40 cellular contexts compared by ENCODE assay signal in genomic region chr5:150243590-150243989, GRCh38. TPM values are rescaled to one million over a fixed set of nuclear protein-coding genes. Genes with fewer than 3 reads are reported as not detected.
"Had no signal": no experiment of that assay in that cellular context is flagged by ENCODE, and none has a peak within 500 bp of the region (broad histone marks: within the 10 kb centered on the region; RNA-seq: fewer than 3 reads in every experiment).

No MANE protein-coding gene starts in this region.

- H3K9me3 Mint-ChIP-seq: activated CD4-positive, alpha-beta T cell treated with anti-CD3 and anti-CD28 coated beads, Interleukin-2, amount 10 ng/mL, durations not matched to agents 7 days and 5 days; activated naive CD4-positive, alpha-beta T cell treated with anti-CD3 and anti-CD28 coated beads, Interleukin-2, amount 50 U/mL, for 24 hours; activated naive CD8-positive, alpha-beta T cell treated with anti-CD3 and anti-CD28 coated beads, Interleukin-2, amount 10 ng/mL, durations not matched to agents 7 days and 5 days; activated T-cell treated with anti-CD3 and anti-CD28 coated beads, Interleukin-2, amount 50 U/mL, for 24 hours; activated T-helper 2 cell treated with anti-CD3 and anti-CD28 coated beads, Interferon-gamma antibody, Interleukin-2, Interleukin-4, amounts not matched to agents 10 μg/mL and 5 μg/mL and 100 μg/mL, durations not matched to agents 14 hours and 24 hours and 36 hours; T-helper 1 cell treated with Interleukin-12 subunit alpha and Interleukin-12 subunit beta and Interleukin-4 antibody, amounts not matched to agents 30 μg/mL and 1 μg/mL, for 36 hours; T-helper 2 cell treated with Interferon-gamma antibody and Interleukin-4, amounts not matched to agents 5 μg/mL and 100 μg/mL, for 36 hours; WTC11 had no signal

- H3K27ac ChIP-seq: body of pancreas, breast epithelium, KMS-11, SJCRH30, SK-N-MC had no signal

- H3K4me1 ChIP-seq: body of pancreas, breast epithelium had no signal

- H3K4me2 ChIP-seq: KMS-11 had no signal

- ATAC-seq: activated CD4-positive, alpha-beta T cell treated with anti-CD3 and anti-CD28 coated beads for 36 hours; activated CD4-positive, CD25-positive, alpha-beta regulatory T cell treated with anti-CD3 and anti-CD28 coated beads, Interleukin-2, amount 50 U/mL, for 24 hours; activated CD8-positive, alpha-beta T cell treated with anti-CD3 and anti-CD28 coated beads, Interleukin-2, amount 10 ng/mL, durations not matched to agents 7 days and 5 days; body of pancreas; Panc1; WTC11 had no signal

- H3K27me3 ChIP-seq: body of pancreas, breast epithelium had no signal

- H3K4me3 ChIP-seq: body of pancreas, breast epithelium, SJCRH30, SK-N-MC had no signal

- DNase-seq: activated CD4-positive, alpha-beta T cell treated with anti-CD3 and anti-CD28 coated beads for 36 hours; activated CD4-positive, alpha-beta T cell treated with anti-CD3 and anti-CD28 coated beads, Interleukin-2, amount 10 ng/mL, durations not matched to agents 7 days and 5 days; activated CD4-positive, alpha-beta T cell treated with anti-CD3 and anti-CD28 coated beads, Interleukin-2, amount 50 U/mL, for 48 hours; activated CD8-positive, alpha-beta T cell treated with anti-CD3 and anti-CD28 coated beads, Interleukin-2, amount 10 ng/mL, durations not matched to agents 7 days and 5 days; activated gamma-delta T cell; activated naive CD4-positive, alpha-beta T cell treated with Interleukin-2 at 50 U/mL for 16 hours; activated naive CD8-positive, alpha-beta T cell treated with anti-CD3 and anti-CD28 coated beads, Interleukin-2, amount 10 ng/mL, durations not matched to agents 7 days and 5 days; activated T-cell treated with anti-CD3 and anti-CD28 coated beads, Interleukin-2, amount 50 U/mL, for 24 hours; amygdala; body of pancreas; caudate nucleus; cerebellar nuclear complex; MM.1S; NCI-H1092 treated with DMSO at 0.1 percent for 48 hours; NCI-H1417; NCI-H146; NCI-H187; NCI-H2081; NCI-H2171 treated with DMSO at 0.1 percent for 48 hours; NCI-H2227 treated with DMSO at 0.1 percent for 48 hours; NCI-H446; NCI-H510A treated with DMSO at 0.1 percent for 48 hours; NCI-H526 treated with DMSO at 0.1 percent for 48 hours; NCI-H774; SHP77; SJCRH30 had no signal

- H3K27me3 Mint-ChIP-seq: activated CD4-positive, alpha-beta T cell treated with anti-CD3 and anti-CD28 coated beads for 36 hours; activated CD4-positive, alpha-beta T cell treated with anti-CD3 and anti-CD28 coated beads, Interleukin-2, amount 10 ng/mL, durations not matched to agents 7 days and 5 days; activated naive CD4-positive, alpha-beta T cell treated with anti-CD3 and anti-CD28 coated beads, Interleukin-2, amount 50 U/mL, for 24 hours; activated T-cell treated with anti-CD3 and anti-CD28 coated beads, Interleukin-2, amount 50 U/mL, for 24 hours had no signal

- H3K27ac Mint-ChIP-seq: activated CD4-positive, alpha-beta T cell treated with anti-CD3 and anti-CD28 coated beads for 36 hours; activated CD4-positive, alpha-beta T cell treated with anti-CD3 and anti-CD28 coated beads, Interleukin-2, amount 10 ng/mL, durations not matched to agents 7 days and 5 days; activated CD8-positive, alpha-beta T cell treated with anti-CD3 and anti-CD28 coated beads, Interleukin-2, amount 10 ng/mL, durations not matched to agents 7 days and 5 days; activated naive CD4-positive, alpha-beta T cell treated with anti-CD3 and anti-CD28 coated beads, Interleukin-2, amount 50 U/mL, for 24 hours; activated naive CD8-positive, alpha-beta T cell treated with anti-CD3 and anti-CD28 coated beads, Interleukin-2, amount 10 ng/mL, durations not matched to agents 7 days and 5 days; activated T-cell treated with anti-CD3 and anti-CD28 coated beads, Interleukin-2, amount 50 U/mL, for 24 hours; activated T-helper 2 cell treated with anti-CD3 and anti-CD28 coated beads, Interferon-gamma antibody, Interleukin-2, Interleukin-4, amounts not matched to agents 10 μg/mL and 5 μg/mL and 100 μg/mL, durations not matched to agents 14 hours and 24 hours and 36 hours; T-helper 1 cell treated with Interleukin-12 subunit alpha and Interleukin-12 subunit beta and Interleukin-4 antibody, amounts not matched to agents 30 μg/mL and 1 μg/mL, for 36 hours; WTC11 had no signal

- H3K9me3 ChIP-seq: body of pancreas, breast epithelium had no signal

- H3K36me3 Mint-ChIP-seq: activated naive CD4-positive, alpha-beta T cell treated with anti-CD3 and anti-CD28 coated beads, Interleukin-2, amount 50 U/mL, for 24 hours; activated naive CD8-positive, alpha-beta T cell treated with anti-CD3 and anti-CD28 coated beads, Interleukin-2, amount 10 ng/mL, durations not matched to agents 7 days and 5 days; WTC11 had no signal

- H3K4me3 Mint-ChIP-seq: activated CD4-positive, alpha-beta T cell treated with anti-CD3 and anti-CD28 coated beads for 36 hours; activated CD4-positive, alpha-beta T cell treated with anti-CD3 and anti-CD28 coated beads, Interleukin-2, amount 10 ng/mL, durations not matched to agents 7 days and 5 days; activated CD8-positive, alpha-beta T cell treated with anti-CD3 and anti-CD28 coated beads, Interleukin-2, amount 10 ng/mL, durations not matched to agents 7 days and 5 days; activated naive CD4-positive, alpha-beta T cell treated with anti-CD3 and anti-CD28 coated beads, Interleukin-2, amount 50 U/mL, for 24 hours; activated naive CD8-positive, alpha-beta T cell treated with anti-CD3 and anti-CD28 coated beads, Interleukin-2, amount 10 ng/mL, durations not matched to agents 7 days and 5 days; activated T-cell treated with anti-CD3 and anti-CD28 coated beads, Interleukin-2, amount 50 U/mL, for 24 hours; T-helper 1 cell treated with Interleukin-12 subunit alpha and Interleukin-12 subunit beta and Interleukin-4 antibody, amounts not matched to agents 30 μg/mL and 1 μg/mL, for 36 hours; T-helper 2 cell treated with Interferon-gamma antibody and Interleukin-4, amounts not matched to agents 5 μg/mL and 100 μg/mL, for 36 hours; WTC11 had no signal

- H3K4me1 Mint-ChIP-seq: activated CD4-positive, alpha-beta T cell treated with anti-CD3 and anti-CD28 coated beads for 36 hours; activated CD4-positive, alpha-beta T cell treated with anti-CD3 and anti-CD28 coated beads, Interleukin-2, amount 10 ng/mL, durations not matched to agents 7 days and 5 days; activated naive CD4-positive, alpha-beta T cell treated with anti-CD3 and anti-CD28 coated beads, Interleukin-2, amount 50 U/mL, for 24 hours; activated naive CD8-positive, alpha-beta T cell treated with anti-CD3 and anti-CD28 coated beads, Interleukin-2, amount 10 ng/mL, durations not matched to agents 7 days and 5 days; WTC11 had no signal

- H3K36me3 ChIP-seq: breast epithelium, SJCRH30 had no signal

- H3K9ac ChIP-seq: KMS-11 had no signal

RNA-seq across cellular contexts. Expression of gene CAMK2A, which starts 46.0 kb away (rescaled TPM):
- total RNA-seq: activated CD4-positive, alpha-beta T cell treated with anti-CD3 and anti-CD28 coated beads for 36 hours; activated CD4-positive, alpha-beta T cell treated with anti-CD3 and anti-CD28 coated beads, Interleukin-2, amount 10 ng/mL, durations not matched to agents 7 days and 5 days; activated CD8-positive, alpha-beta T cell treated with anti-CD3 and anti-CD28 coated beads, Interleukin-2, amount 10 ng/mL, durations not matched to agents 7 days and 5 days; activated naive CD8-positive, alpha-beta T cell treated with anti-CD3 and anti-CD28 coated beads, Interleukin-2, amount 10 ng/mL, durations not matched to agents 7 days and 5 days; activated T-helper 2 cell treated with anti-CD3 and anti-CD28 coated beads, Interferon-gamma antibody, Interleukin-2, Interleukin-4, amounts not matched to agents 10 μg/mL and 5 μg/mL and 100 μg/mL, durations not matched to agents 14 hours and 24 hours and 36 hours had no signal

RNA-seq across cellular contexts. Expression of gene SLC6A7, which starts 53.7 kb away (rescaled TPM):
- total RNA-seq: activated CD4-positive, alpha-beta T cell treated with anti-CD3 and anti-CD28 coated beads for 36 hours; activated CD4-positive, alpha-beta T cell treated with anti-CD3 and anti-CD28 coated beads, Interleukin-2, amount 10 ng/mL, durations not matched to agents 7 days and 5 days; activated CD8-positive, alpha-beta T cell treated with anti-CD3 and anti-CD28 coated beads, Interleukin-2, amount 10 ng/mL, durations not matched to agents 7 days and 5 days; activated naive CD8-positive, alpha-beta T cell treated with anti-CD3 and anti-CD28 coated beads, Interleukin-2, amount 10 ng/mL, durations not matched to agents 7 days and 5 days; activated T-helper 2 cell treated with anti-CD3 and anti-CD28 coated beads, Interferon-gamma antibody, Interleukin-2, Interleukin-4, amounts not matched to agents 10 μg/mL and 5 μg/mL and 100 μg/mL, durations not matched to agents 14 hours and 24 hours and 36 hours; astrocyte; body of pancreas; LHCN-M2; RPMI7951; SJCRH30 had no signal
- polyA plus RNA-seq: adipose tissue had no signal

RNA-seq across cellular contexts. Expression of gene ARSI, which starts 59.1 kb away (rescaled TPM):
- total RNA-seq: activated CD4-positive, alpha-beta T cell treated with anti-CD3 and anti-CD28 coated beads for 36 hours; activated CD4-positive, alpha-beta T cell treated with anti-CD3 and anti-CD28 coated beads, Interleukin-2, amount 10 ng/mL, durations not matched to agents 7 days and 5 days; activated CD8-positive, alpha-beta T cell treated with anti-CD3 and anti-CD28 coated beads, Interleukin-2, amount 10 ng/mL, durations not matched to agents 7 days and 5 days; activated naive CD8-positive, alpha-beta T cell treated with anti-CD3 and anti-CD28 coated beads, Interleukin-2, amount 10 ng/mL, durations not matched to agents 7 days and 5 days; activated T-helper 2 cell treated with anti-CD3 and anti-CD28 coated beads, Interferon-gamma antibody, Interleukin-2, Interleukin-4, amounts not matched to agents 10 μg/mL and 5 μg/mL and 100 μg/mL, durations not matched to agents 14 hours and 24 hours and 36 hours; RPMI7951 had no signal
